ENCODE assay signal across 7 cellular contexts in genomic region chr10:70461397-70462348, GRCh38. TPM values are rescaled to one million over a fixed set of nuclear protein-coding genes. Genes with fewer than 3 reads are reported as not detected.
DNase-seq lines count a peak whose midpoint lies in the region; ATAC-seq and TF ChIP-seq lines count a peak whose summit lies in the region.

No MANE protein-coding gene starts in this region.

- no peaks in the 10 kb centered on the region for H3K79me2 ChIP-seq in DND-41 (ENCODE audit: insufficient read depth, low read length)
- H3K79me2 ChIP-seq in mammary epithelial cell (ENCODE audit: insufficient read depth, low read length), result no peaks in the 10 kb centered on the region

- H4K20me1 ChIP-seq in DND-41 (ENCODE audit: insufficient read depth, low read length) (0 out of 2 replicates have a peak, but pooled peaks cover 3% of the 10 kb centered on the region), mammary epithelial cell (ENCODE audit: insufficient read depth, low read length) (no peaks in the 10 kb centered on the region)

- no peak overlapping the region for H3K27ac ChIP-seq in DND-41 (ENCODE audit: low read length)
- H3K27ac ChIP-seq in mammary epithelial cell (ENCODE audit: insufficient read depth, low read depth, low read length), result no peak overlapping the region

- H3K4me3 ChIP-seq in DND-41 (ENCODE audit: low read depth in 1 of 2, low read length in 2 of 2) (no peak overlapping the region), mammary epithelial cell (replicated peaks in 1 of 3; ENCODE audit: insufficient read depth in 1 of 3, low read depth in 2 of 3, low read length in 3 of 3) (no peak overlapping the region)

- H3K9me3 ChIP-seq in DND-41 (ENCODE audit: insufficient read depth, low read length, severe bottlenecking) (no peaks in the 10 kb centered on the region), mammary epithelial cell (replicated peaks; ENCODE audit: insufficient read depth, low read length) (no peaks in the 10 kb centered on the region)

- no TSS peak for BruUV-seq in mammary epithelial cell (replicated peaks; lab: Mats Ljungman, UMichigan)

- WGBS in mammary epithelial cell (ENCODE audit: low coverage, missing lambda C conversion rate), result 31% methylated on average over 11 of the region's 13 CpGs

- H3K27me3 ChIP-seq in DND-41 (ENCODE audit: insufficient read depth, low read length, poor library complexity) (no peaks in the 10 kb centered on the region), mammary epithelial cell (ENCODE audit: insufficient read depth, low read length) (peaks cover 3% of the 10 kb centered on the region)

- intact Hi-C loops in mammary epithelial cell (cut with micrococcal nuclease), result loop anchor here (1.0 kb wide), 3 partner anchors 79 to 419 kb away; no protein-coding TSS in a partner anchor

- in situ Hi-C loops in mammary epithelial cell (cut with MboI; ENCODE audit: low sequenced_read_pairs in 2 of 2), result loop anchor here in 1 of 2 donors (5.0 kb wide), 1 partner anchor 81 kb away; no protein-coding TSS in a partner anchor

- peak; percentile 85 for TF ChIP-seq CTCF in DND-41 (IDR thresholded peaks at IDR 0.05; ENCODE audit: borderline replicate concordance, extremely low read depth, low read length, poor library complexity, severe bottlenecking)
- TF ChIP-seq CTCF in mammary epithelial cell (conservative IDR thresholded peaks at IDR 0.05 in 1 of 2, IDR thresholded peaks at IDR 0.05 in 1 of 2; ENCODE audit: extremely low read depth in 1 of 2, insufficient read depth in 1 of 2, low read depth in 1 of 2, low read length in 2 of 2), result peak; percentile 86 to 88

- H3K9ac ChIP-seq in DND-41 (ENCODE audit: low read depth, low read length) (no peak overlapping the region), mammary epithelial cell (ENCODE audit: insufficient read depth, low read length) (no peak overlapping the region)

- H2AFZ ChIP-seq in DND-41 (ENCODE audit: low read depth, low read length) (no peak overlapping the region), mammary epithelial cell (ENCODE audit: low read depth, low read length) (no peak overlapping the region)

- H3K36me3 ChIP-seq in DND-41 (ENCODE audit: insufficient read depth, low read length) (no peaks in the 10 kb centered on the region), mammary epithelial cell (ENCODE audit: insufficient read depth, low read length) (no peaks in the 10 kb centered on the region)

- no peaks in the 10 kb centered on the region for H3K4me1 ChIP-seq in DND-41 (ENCODE audit: insufficient read depth, low read length)
- H3K4me1 ChIP-seq in mammary epithelial cell (ENCODE audit: insufficient read depth, low read length), result peaks cover 19% of the 10 kb centered on the region

- dilution Hi-C loops in mammary epithelial cell (cut with HindIII; ENCODE audit: low sequenced_read_pairs), result loop anchor here (10.0 kb wide), 1 partner anchor 83 kb away; no protein-coding TSS in a partner anchor

- CTCF ChIA-PET in mammary epithelial cell (lab: Charles Lee; ENCODE audit: low non-redundant PET), result no interaction called here

- no peak overlapping the region for H3K4me2 ChIP-seq in DND-41 (ENCODE audit: insufficient read depth, low read length)
- H3K4me2 ChIP-seq in mammary epithelial cell (ENCODE audit: insufficient read depth, low read depth, low read length), result no peak overlapping the region

- DNase-seq in DND-41, result peak; percentile 57
- DNase-seq in SW480 (ENCODE audit: low spot score), result peak; percentile 69
- DNase-seq in mammary epithelial cell, result peak; percentile 48
- DNase-seq in kidney glomerular epithelial cell (lab: John Stamatoyannopoulos, UW), result peak; percentile 60
- DNase-seq in stimulated activated CD8-positive, alpha-beta memory T cell treated with anti-CD3 and anti-CD28 coated beads, Interleukin-4, amount 100 ng/mL, for 4 hours (ENCODE audit: low read depth in 2 of 2, low spot score in 1 of 2), result peak; percentile 12 to 24

- peak; percentile 86 for ATAC-seq in DND-41 (ENCODE audit: insufficient read depth, low read depth)
- peak; percentile 62 for ATAC-seq in HG02642 (IDR thresholded peaks at IDR 0.05; ENCODE audit: poor library complexity, unreplicated experiment)
- ATAC-seq in HG02973 (IDR thresholded peaks at IDR 0.05; ENCODE audit: unreplicated experiment), result no peak

RNA-seq across cellular contexts. Expression of gene PALD1, which starts 16.9 kb away (rescaled TPM):
- total RNA-seq in mammary epithelial cell, result under 1 TPM in 1 of 2 donors, not detected in 1; under 0.01 TPM
- 0.01 TPM for polyA plus RNA-seq in mammary epithelial cell
- polyA minus RNA-seq in mammary epithelial cell, result not detected

RNA-seq across cellular contexts. Expression of gene NODAL, which starts 20.2 kb away (rescaled TPM):
- under 1 TPM; 0.17 to 0.47 TPM for total RNA-seq in mammary epithelial cell
- polyA plus RNA-seq in mammary epithelial cell, result 0.41 TPM
- polyA minus RNA-seq in mammary epithelial cell, result not detected

RNA-seq across cellular contexts. Expression of gene EIF4EBP2, which starts 57.7 kb away (rescaled TPM):
- total RNA-seq in mammary epithelial cell, result 10 to 100 TPM; 34.7 to 47.5 TPM
- polyA plus RNA-seq in mammary epithelial cell, result 23.6 TPM
- polyA minus RNA-seq in mammary epithelial cell, result 86.6 TPM

Comparison
In these comparisons a context has a peak if more than half of its experiments do, and no peak if none do; other contexts are left out.
1. DNase-seq: peak in every context shown above with its lines; median percentile 69 in SW480; 60 in kidney glomerular epithelial cell; 57 in DND-41; 48 in mammary epithelial cell; 18 in stimulated activated CD8-positive, alpha-beta memory T cell treated with anti-CD3 and anti-CD28 coated beads, Interleukin-4, amount 100 ng/mL, for 4 hours.